In genomic region chr5:106634375-106634774, GRCh38 we compare ENCODE assay signal across 30 cellular contexts.
"Had no signal": no experiment of that assay in that cellular context is flagged by ENCODE, and none has a peak within 500 bp of the region (broad histone marks: within the 10 kb centered on the region; RNA-seq: fewer than 3 reads in every experiment).

No MANE protein-coding gene starts in this region.

- FAIRE-seq: bronchial epithelial cell, colon, endometrium, urothelium cell line had no signal

- H3K4me1 Mint-ChIP-seq: activated CD4-positive, alpha-beta T cell treated with anti-CD3 and anti-CD28 coated beads for 36 hours; activated CD8-positive, alpha-beta memory T cell treated with anti-CD3 and anti-CD28 coated beads, Interleukin-2, amount 10 ng/mL, durations not matched to agents 7 days and 5 days; central memory CD8-positive, alpha-beta T cell had no signal

- ATAC-seq: activated CD4-positive, alpha-beta T cell treated with anti-CD3 and anti-CD28 coated beads for 36 hours; activated CD8-positive, alpha-beta memory T cell treated with anti-CD3 and anti-CD28 coated beads, Interleukin-2, amount 10 ng/mL, durations not matched to agents 7 days and 5 days; activated CD8-positive, alpha-beta T cell treated with anti-CD3 and anti-CD28 coated beads, Interleukin-2, amount 10 ng/mL, durations not matched to agents 7 days and 5 days; gastrocnemius medialis; mucosa of descending colon; natural killer cell treated with Interleukin-12 subunit alpha and Interleukin-12 subunit beta and Interleukin-15 and Interleukin-18, amount 100 ng/mL, for 72 hours; stimulated activated naive CD8-positive, alpha-beta T cell treated with anti-CD3 and anti-CD28 coated beads, Interleukin-15, Interleukin-2, amounts not matched to agents 100 U/mL and 50 U/mL, for 24 hours had no signal

- H3K9me3 ChIP-seq: gastrocnemius medialis, left ventricle myocardium inferior, mucosa of descending colon, right atrium auricular region, thoracic aorta had no signal

- H3K27me3 ChIP-seq: gastrocnemius medialis, hepatocyte, right atrium auricular region had no signal

- H3K27ac Mint-ChIP-seq: activated CD4-positive, alpha-beta T cell treated with anti-CD3 and anti-CD28 coated beads for 36 hours; activated CD8-positive, alpha-beta memory T cell treated with anti-CD3 and anti-CD28 coated beads, Interleukin-2, amount 10 ng/mL, durations not matched to agents 7 days and 5 days; activated CD8-positive, alpha-beta T cell treated with anti-CD3 and anti-CD28 coated beads, Interleukin-2, amount 10 ng/mL, durations not matched to agents 7 days and 5 days; activated naive CD8-positive, alpha-beta T cell; natural killer cell treated with Interleukin-12 subunit alpha and Interleukin-12 subunit beta and Interleukin-15 and Interleukin-18, amount 100 ng/mL, for 72 hours had no signal

- H2AFZ ChIP-seq: hepatocyte had no signal

- H3K27me3 Mint-ChIP-seq: activated CD4-positive, alpha-beta T cell treated with anti-CD3 and anti-CD28 coated beads for 36 hours; activated CD8-positive, alpha-beta memory T cell treated with anti-CD3 and anti-CD28 coated beads, Interleukin-2, amount 10 ng/mL, durations not matched to agents 7 days and 5 days; activated naive CD8-positive, alpha-beta T cell; central memory CD8-positive, alpha-beta T cell; natural killer cell treated with Interleukin-12 subunit alpha and Interleukin-12 subunit beta and Interleukin-15 and Interleukin-18, amount 100 ng/mL, for 72 hours had no signal

- H3K79me2 ChIP-seq: hepatocyte had no signal

- H3K36me3 Mint-ChIP-seq: activated CD8-positive, alpha-beta memory T cell treated with anti-CD3 and anti-CD28 coated beads, Interleukin-2, amount 10 ng/mL, durations not matched to agents 7 days and 5 days; activated naive CD8-positive, alpha-beta T cell; natural killer cell treated with Interleukin-12 subunit alpha and Interleukin-12 subunit beta and Interleukin-15 and Interleukin-18, amount 100 ng/mL, for 72 hours had no signal

- H3K4me1 ChIP-seq: gastrocnemius medialis, left ventricle myocardium inferior, right atrium auricular region had no signal

- DNase-seq: activated CD4-positive, alpha-beta T cell treated with anti-CD3 and anti-CD28 coated beads for 36 hours; activated CD4-positive, CD25-positive, alpha-beta regulatory T cell; activated CD8-positive, alpha-beta memory T cell treated with anti-CD3 and anti-CD28 coated beads, Interleukin-2, amount 10 ng/mL, durations not matched to agents 7 days and 5 days; activated CD8-positive, alpha-beta T cell treated with anti-CD3 and anti-CD28 coated beads, Interleukin-2, amount 10 ng/mL, durations not matched to agents 7 days and 5 days; activated naive CD4-positive, alpha-beta T cell treated with Interleukin-2 at 50 U/mL for 16 hours; activated T-cell treated with anti-CD3 and anti-CD28 coated beads, Interleukin-2, amount 50 U/mL, for 48 hours; anterior cingulate cortex; effector CD8-positive, alpha-beta T cell; erythroblast; gastrocnemius medialis; glutamatergic neuron; islet precursor cell; left ventricle myocardium inferior; mucosa of descending colon; nucleus accumbens; stimulated activated CD4-positive, alpha-beta T cell treated with anti-CD3 and anti-CD28 coated beads, Interleukin-12 subunit alpha, Interleukin-12 subunit beta, amount 100 ng/mL, for 4 hours; stimulated activated CD4-positive, alpha-beta T cell treated with anti-CD3 and anti-CD28 coated beads, Interleukin-4, amount 100 ng/mL, for 1 hour; stimulated activated naive CD8-positive, alpha-beta T cell treated with anti-CD3 and anti-CD28 coated beads, Interleukin-15, Interleukin-2, amounts not matched to agents 100 U/mL and 50 U/mL, for 24 hours; trophoblast cell had no signal

- H3K4me2 ChIP-seq: hepatocyte had no signal

- H3K36me3 ChIP-seq: gastrocnemius medialis, left ventricle myocardium inferior, right atrium auricular region, thoracic aorta had no signal

- H3K27ac ChIP-seq: gastrocnemius medialis, hepatocyte, left ventricle myocardium inferior, right atrium auricular region, thoracic aorta had no signal

- H3K4me3 ChIP-seq: gastrocnemius medialis, hepatocyte, left ventricle myocardium inferior, lung, mucosa of descending colon, right atrium auricular region, thoracic aorta had no signal

- H3K4me3 Mint-ChIP-seq: activated CD4-positive, alpha-beta T cell treated with anti-CD3 and anti-CD28 coated beads for 36 hours; activated CD8-positive, alpha-beta memory T cell treated with anti-CD3 and anti-CD28 coated beads, Interleukin-2, amount 10 ng/mL, durations not matched to agents 7 days and 5 days; activated CD8-positive, alpha-beta T cell treated with anti-CD3 and anti-CD28 coated beads, Interleukin-2, amount 10 ng/mL, durations not matched to agents 7 days and 5 days; activated naive CD8-positive, alpha-beta T cell; central memory CD8-positive, alpha-beta T cell; natural killer cell treated with Interleukin-12 subunit alpha and Interleukin-12 subunit beta and Interleukin-15 and Interleukin-18, amount 100 ng/mL, for 72 hours had no signal
